In the genomic region with DNA sequence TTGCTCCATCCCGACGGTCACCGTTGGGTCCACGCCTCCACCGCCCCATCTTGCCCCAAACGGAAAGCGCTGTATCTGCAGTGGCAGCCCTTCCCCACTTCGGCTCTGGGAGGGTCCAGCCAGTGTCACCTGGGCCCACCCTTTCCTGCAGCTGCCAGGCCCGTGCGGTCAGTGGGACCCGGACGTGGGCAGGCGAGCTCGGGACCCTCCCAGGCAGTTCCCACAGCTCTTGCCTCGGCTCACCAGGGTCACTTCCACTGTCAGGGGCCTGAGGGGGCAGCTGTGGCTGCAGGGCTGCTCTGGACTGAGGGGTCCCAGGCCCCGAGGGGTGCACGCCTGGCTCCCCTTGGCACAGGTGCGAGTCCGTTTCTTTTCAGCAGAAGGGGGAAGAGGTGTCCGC, we compare ENCODE assay signal across 15 cellular contexts.
DNase-seq lines count a peak whose midpoint lies in the region; TF ChIP-seq lines count a peak whose summit lies in the region.
"Had no signal": no experiment of that assay in that cellular context is flagged by ENCODE, and none has a peak within 500 bp of the region (broad histone marks: within the 10 kb centered on the region; RNA-seq: fewer than 3 reads in every experiment).

No MANE protein-coding gene starts in this region.

- intact Hi-C loops in A673 (cut with micrococcal nuclease; ENCODE audit: unreplicated experiment): no loop called here
- intact Hi-C loops in CD4-positive, alpha-beta memory T cell (cut with micrococcal nuclease): loop anchor here (10.0 kb wide), 1 partner anchor 236 kb away; no protein-coding TSS in a partner anchor

- no peak for TF ChIP-seq CTCF in A673 (conservative IDR thresholded peaks at IDR 0.05; ENCODE audit: low read depth, low read length)
- TF ChIP-seq CTCF in brain (conservative IDR thresholded peaks at IDR 0.05): no peak
- TF ChIP-seq CTCF in nephron (IDR thresholded peaks at IDR 0.05; ENCODE audit: unreplicated experiment in 3 of 3): no peak

- peak overlapping the region; percentile 11 to 86 (median 62) for H3K27ac Mint-ChIP-seq in CD4-positive, alpha-beta memory T cell
- H3K27ac Mint-ChIP-seq in brain: peak overlapping the region in 4 of 5 experiments; percentile 23 to 77 (median 51)
- H3K27ac Mint-ChIP-seq in nephron: peak overlapping the region; percentile 49 to 62 (median 51)

- peaks cover 0 to 2% (median 0%) of the 10 kb centered on the region in 8 donors for H3K9me3 Mint-ChIP-seq in CD4-positive, alpha-beta memory T cell
- H3K9me3 Mint-ChIP-seq in brain (no peaks in the 10 kb centered on the region), nephron (no peaks in the 10 kb centered on the region)

- H3K27ac ChIP-seq in A673 (ENCODE audit: low read depth, low read length, poor library complexity, severe bottlenecking): peak overlapping the region; percentile 30
- no peak overlapping the region for H3K27ac ChIP-seq in CD4-positive, alpha-beta memory T cell (ENCODE audit: low read depth, low read length)

- peaks cover 25 to 41% of the 10 kb centered on the region in 2 donors for H3K36me3 Mint-ChIP-seq in CD4-positive, alpha-beta memory T cell
- H3K36me3 Mint-ChIP-seq in brain (peaks cover 37% of the 10 kb centered on the region), nephron (ENCODE audit: low read depth) (peaks cover 27% of the 10 kb centered on the region)

- DNase-seq in A673 (ENCODE audit: low spot score): no peak
- no peak for DNase-seq in CD4-positive, alpha-beta memory T cell
- DNase-seq in iPS-NIHi7 (ENCODE audit: extremely low spot score): no peak
- DNase-seq in cerebellum (ENCODE audit: low spot score): no peak
- DNase-seq in AG08395 (ENCODE audit: low spot score): no peak
- no peak for DNase-seq in medulla oblongata (ENCODE audit: extremely low spot score)
- DNase-seq: DMS153, H7, Karpas-422, MM.1S, NCI-H1105, NCI-H187, NCI-H748 treated with DMSO at 0.1 percent for 48 hours had no signal

- POLR2A ChIA-PET in A673 (lab: Charles Lee; ENCODE audit: low non-redundant PET): no interaction called here
- POLR2A ChIA-PET in CD4-positive, alpha-beta memory T cell (lab: Charles Lee; ENCODE audit: partially characterized antibody): interaction anchor here (1.7 to 9.4 kb wide), 2 partner anchors 53 to 79 kb away, joined by 8 to 88 read pairs; partner anchors contain the start of gene SKI

- H3K4me1 Mint-ChIP-seq in CD4-positive, alpha-beta memory T cell: peaks cover 2 to 13% (median 7%) of the 10 kb centered on the region in 4 donors
- H3K4me1 Mint-ChIP-seq in brain (no peaks in the 10 kb centered on the region), nephron (peaks cover 16% of the 10 kb centered on the region)

- peaks cover 44% of the 10 kb centered on the region for H3K4me1 ChIP-seq in A673 (ENCODE audit: insufficient read depth, low read length, poor library complexity, severe bottlenecking)
- peaks cover 27% of the 10 kb centered on the region for H3K4me1 ChIP-seq in CD4-positive, alpha-beta memory T cell (ENCODE audit: insufficient read depth, low read length)

- no TSS peak for BruUV-seq in A673 (replicated peaks; lab: Mats Ljungman, UMichigan)

- H3K9me3 ChIP-seq in A673 (ENCODE audit: low read depth, low read length, poor library complexity, severe bottlenecking): no peaks in the 10 kb centered on the region
- no peaks in the 10 kb centered on the region for H3K9me3 ChIP-seq in CD4-positive, alpha-beta memory T cell (ENCODE audit: control insufficient read depth in 1 of 2, low read length in 2 of 2)

- no peaks in the 10 kb centered on the region for H3K27me3 ChIP-seq in A673 (replicated peaks; ENCODE audit: insufficient read depth, low read depth, low read length, poor library complexity)
- no peaks in the 10 kb centered on the region for H3K27me3 ChIP-seq in CD4-positive, alpha-beta memory T cell (ENCODE audit: insufficient read depth, low read length)

- CTCF ChIA-PET in A673 (lab: Charles Lee): interaction anchor here (0.6 kb wide), 1 partner anchor 805 kb away, joined by 10 read pairs; no protein-coding TSS in a partner anchor
- CTCF ChIA-PET in CD4-positive, alpha-beta memory T cell (lab: Charles Lee; ENCODE audit: partially characterized antibody): interaction anchor here (1.5 to 1.9 kb wide), 2 partner anchors 80 to 114 kb away, joined by 4 to 6 read pairs; partner anchors contain the start of gene FAAP20

- H3K36me3 ChIP-seq in A673 (ENCODE audit: insufficient read depth, low read length, poor library complexity, severe bottlenecking): peaks cover 44% of the 10 kb centered on the region
- H3K36me3 ChIP-seq in CD4-positive, alpha-beta memory T cell (ENCODE audit: insufficient read depth, low read length): peaks cover 42% of the 10 kb centered on the region

- H3K4me3 Mint-ChIP-seq in CD4-positive, alpha-beta memory T cell: no peak overlapping the region
- no peak overlapping the region for H3K4me3 Mint-ChIP-seq in brain
- H3K4me3 Mint-ChIP-seq in nephron: no peak overlapping the region

- H3K27me3 Mint-ChIP-seq in CD4-positive, alpha-beta memory T cell: no peaks in the 10 kb centered on the region
- H3K27me3 Mint-ChIP-seq in brain: no peaks in the 10 kb centered on the region
- no peaks in the 10 kb centered on the region for H3K27me3 Mint-ChIP-seq in nephron (ENCODE audit: low read depth)

- H3K4me3 ChIP-seq in A673 (ENCODE audit: low read depth, low read length, poor library complexity, severe bottlenecking): no peak overlapping the region
- H3K4me3 ChIP-seq in CD4-positive, alpha-beta memory T cell (ENCODE audit: low read length in 2 of 2): no peak overlapping the region
